ENCODE assay signal across 9 cellular contexts in genomic region chr2:148614332-148615049, GRCh38. TPM values are rescaled to one million over a fixed set of nuclear protein-coding genes. Genes with fewer than 3 reads are reported as not detected.
DNase-seq lines count a peak whose midpoint lies in the region; ATAC-seq and TF ChIP-seq lines count a peak whose summit lies in the region.
"Had no signal": no experiment of that assay in that cellular context is flagged by ENCODE, and none has a peak within 500 bp of the region (broad histone marks: within the 10 kb centered on the region; RNA-seq: fewer than 3 reads in every experiment).

No MANE protein-coding gene starts in this region.

- ATAC-seq in HG02571 (IDR thresholded peaks at IDR 0.05; ENCODE audit: unreplicated experiment): peak; percentile 97

- peak overlapping the region; percentile 46 for H3K4me2 ChIP-seq in MM.1S (ENCODE audit: low read depth, low read length)

- H3K4me3 ChIP-seq in MM.1S (ENCODE audit: low read length): no peak overlapping the region

- intact Hi-C loops in activated CD4-positive, alpha-beta T cell treated with anti-CD3 and anti-CD28 coated beads, Interleukin-2, amount 10 ng/mL, durations not matched to agents 24 days and 14 days (cut with micrococcal nuclease): loop anchor here (1.0 kb wide), 3 partner anchors 11 to 45 kb away; no protein-coding TSS in a partner anchor

- peak overlapping the region; percentile 32 for H3K4me3 Mint-ChIP-seq in activated CD4-positive, alpha-beta T cell treated with anti-CD3 and anti-CD28 coated beads, Interleukin-2, amount 10 ng/mL, durations not matched to agents 24 days and 14 days
- H3K4me3 Mint-ChIP-seq: CD4-positive, CD25-positive, alpha-beta regulatory T cell had no signal

- H3K27ac Mint-ChIP-seq in activated CD4-positive, alpha-beta T cell treated with anti-CD3 and anti-CD28 coated beads, Interleukin-2, amount 10 ng/mL, durations not matched to agents 24 days and 14 days: peak overlapping the region; percentile 62

- H3K27me3 ChIP-seq in MM.1S (replicated peaks; ENCODE audit: insufficient read depth, low read length): no peaks in the 10 kb centered on the region

- H3K79me2 ChIP-seq in MM.1S (ENCODE audit: low read length): no peaks in the 10 kb centered on the region

- H3K9ac ChIP-seq in MM.1S (ENCODE audit: low read length): peak overlapping the region; percentile 35; the same call in 1 of the 2 replicates

- peaks cover 13% of the 10 kb centered on the region for H3K4me1 Mint-ChIP-seq in activated CD4-positive, alpha-beta T cell treated with anti-CD3 and anti-CD28 coated beads, Interleukin-2, amount 10 ng/mL, durations not matched to agents 24 days and 14 days

- no peaks in the 10 kb centered on the region for H3K9me2 ChIP-seq in MM.1S (replicated peaks; ENCODE audit: insufficient read depth, low read length)

- no peaks in the 10 kb centered on the region for H3K9me3 ChIP-seq in MM.1S (replicated peaks; ENCODE audit: insufficient read depth, low read length)

- no peaks in the 10 kb centered on the region for H3K36me3 ChIP-seq in MM.1S (replicated peaks; ENCODE audit: insufficient read depth, low read length)

- TF ChIP-seq CTCF in MM.1S (IDR thresholded peaks at IDR 0.05; ENCODE audit: low read length): no peak

- peak overlapping the region; percentile 70; the same call in 1 of the 2 replicates for H3K27ac ChIP-seq in MM.1S (ENCODE audit: low read length)

- peak overlapping the region; percentile 89 for H2AFZ ChIP-seq in MM.1S (ENCODE audit: low read length)

- peak; percentile 67 for DNase-seq in activated CD4-positive, alpha-beta T cell treated with anti-CD3 and anti-CD28 coated beads, Interleukin-2, amount 10 ng/mL, durations not matched to agents 24 days and 14 days
- DNase-seq in activated CD4-positive, alpha-beta T cell treated with anti-CD3 and anti-CD28 coated beads for 4 hours: no peak
- DNase-seq in MM.1S (peak; percentile 65), amniotic stem cell (lab: John Stamatoyannopoulos, UW) (peak; percentile 6), kidney glomerular epithelial cell (lab: John Stamatoyannopoulos, UW) (peak; percentile 86), ureter (ENCODE audit: low spot score) (peak; percentile 50), NCI-H1694 (lab: John Stamatoyannopoulos, UW) (no peak)

- H4K20me1 ChIP-seq in MM.1S (ENCODE audit: insufficient read depth, low read length): no peaks in the 10 kb centered on the region

- H3F3A ChIP-seq in MM.1S (ENCODE audit: insufficient read depth, low read length): no peaks in the 10 kb centered on the region

- H3K9me3 Mint-ChIP-seq in activated CD4-positive, alpha-beta T cell treated with anti-CD3 and anti-CD28 coated beads, Interleukin-2, amount 10 ng/mL, durations not matched to agents 24 days and 14 days: peaks cover 17% of the 10 kb centered on the region

- H3K4me1 ChIP-seq in MM.1S (ENCODE audit: low read length): peaks cover 19% of the 10 kb centered on the region

- H3K36me3 Mint-ChIP-seq in activated CD4-positive, alpha-beta T cell treated with anti-CD3 and anti-CD28 coated beads, Interleukin-2, amount 10 ng/mL, durations not matched to agents 24 days and 14 days (ENCODE audit: low read depth): peaks cover 3% of the 10 kb centered on the region
- H3K36me3 Mint-ChIP-seq: CD4-positive, CD25-positive, alpha-beta regulatory T cell had no signal

- no peaks in the 10 kb centered on the region for H3K27me3 Mint-ChIP-seq in activated CD4-positive, alpha-beta T cell treated with anti-CD3 and anti-CD28 coated beads, Interleukin-2, amount 10 ng/mL, durations not matched to agents 24 days and 14 days

RNA-seq across cellular contexts. Expression of gene EPC2, which starts 30.1 kb away (rescaled TPM):
- total RNA-seq in activated CD4-positive, alpha-beta T cell treated with anti-CD3 and anti-CD28 coated beads, Interleukin-2, amount 10 ng/mL, durations not matched to agents 24 days and 14 days: 25.4 and 30.6 TPM in 2 replicates
- total RNA-seq in ureter: 51.2 TPM

Comparison
In these comparisons a context has a peak if more than half of its experiments do, and no peak if none do; other contexts are left out.
1. DNase-seq: peak in activated CD4-positive, alpha-beta T cell treated with anti-CD3 and anti-CD28 coated beads, Interleukin-2, amount 10 ng/mL, durations not matched to agents 24 days and 14 days (single experiment), MM.1S (single experiment), amniotic stem cell (single experiment), kidney glomerular epithelial cell (single experiment) and ureter (single experiment); none in activated CD4-positive, alpha-beta T cell treated with anti-CD3 and anti-CD28 coated beads for 4 hours (0 of 2) and NCI-H1694 (single experiment).